Comparison of ENCODE assay signal across 22 cellular contexts in genomic region chr10:25557136-25557535, GRCh38.
"Had no signal": no experiment of that assay in that cellular context is flagged by ENCODE, and none has a peak within 500 bp of the region (broad histone marks: within the 10 kb centered on the region; RNA-seq: fewer than 3 reads in every experiment).

No MANE protein-coding gene starts in this region.

- H3K27ac ChIP-seq: body of pancreas, heart left ventricle, right atrium auricular region, skin epidermis, transverse colon had no signal

- H3K27me3 Mint-ChIP-seq: activated naive CD4-positive, alpha-beta T cell treated with anti-CD3 and anti-CD28 coated beads, Interleukin-2, amount 10 ng/mL, durations not matched to agents 7 days and 5 days; central memory CD8-positive, alpha-beta T cell; naive thymus-derived CD8-positive, alpha-beta T cell; progenitor cell of endocrine pancreas had no signal

- ATAC-seq: body of pancreas; heart left ventricle; mucosa of descending colon; naive thymus-derived CD8-positive, alpha-beta T cell; stimulated activated naive CD8-positive, alpha-beta T cell treated with anti-CD3 and anti-CD28 coated beads, Interleukin-15, Interleukin-2, amounts not matched to agents 100 U/mL and 50 U/mL, for 24 hours had no signal

- H3K9me3 ChIP-seq: body of pancreas, heart left ventricle, mucosa of descending colon, right atrium auricular region, SK-N-SH, transverse colon had no signal

- H3K4me3 ChIP-seq: body of pancreas, heart left ventricle, lung, mucosa of descending colon, right atrium auricular region, skin epidermis, transverse colon had no signal

- H3K27ac Mint-ChIP-seq: activated naive CD4-positive, alpha-beta T cell treated with anti-CD3 and anti-CD28 coated beads, Interleukin-2, amount 10 ng/mL, durations not matched to agents 7 days and 5 days; naive thymus-derived CD8-positive, alpha-beta T cell; progenitor cell of endocrine pancreas had no signal

- H3K4me3 Mint-ChIP-seq: activated naive CD4-positive, alpha-beta T cell treated with anti-CD3 and anti-CD28 coated beads, Interleukin-2, amount 10 ng/mL, durations not matched to agents 7 days and 5 days; central memory CD8-positive, alpha-beta T cell; naive thymus-derived CD8-positive, alpha-beta T cell had no signal

- H3K9me3 Mint-ChIP-seq: activated naive CD4-positive, alpha-beta T cell treated with anti-CD3 and anti-CD28 coated beads, Interleukin-2, amount 10 ng/mL, durations not matched to agents 7 days and 5 days; naive thymus-derived CD8-positive, alpha-beta T cell had no signal

- H3K27me3 ChIP-seq: body of pancreas, heart left ventricle, right atrium auricular region, transverse colon had no signal

- H3K36me3 ChIP-seq: heart left ventricle, right atrium auricular region, transverse colon had no signal

- H3K36me3 Mint-ChIP-seq: activated naive CD4-positive, alpha-beta T cell treated with anti-CD3 and anti-CD28 coated beads, Interleukin-2, amount 10 ng/mL, durations not matched to agents 7 days and 5 days; naive thymus-derived CD8-positive, alpha-beta T cell had no signal

- H3K4me1 ChIP-seq: body of pancreas, heart left ventricle, right atrium auricular region, transverse colon had no signal

- H3K9ac ChIP-seq: SK-N-SH had no signal

- DNase-seq: activated CD4-positive, alpha-beta T cell treated with anti-CD3 and anti-CD28 coated beads, Interleukin-2, amount 50 U/mL, for 48 hours; activated CD4-positive, CD25-positive, alpha-beta regulatory T cell treated with anti-CD3 and anti-CD28 coated beads, Interleukin-2, amount 50 U/mL, for 72 hours; activated naive CD4-positive, alpha-beta T cell treated with anti-CD3 and anti-CD28 coated beads, Interleukin-2, amount 10 ng/mL, durations not matched to agents 7 days and 5 days; activated T-cell treated with anti-CD3 and anti-CD28 coated beads, Interleukin-2, amount 50 U/mL, for 1 hour; body of pancreas; cortex of kidney; effector CD8-positive, alpha-beta T cell; heart left ventricle; left cardiac atrium; mucosa of descending colon; naive thymus-derived CD8-positive, alpha-beta T cell; SK-N-SH; stimulated activated CD4-positive, alpha-beta T cell treated with anti-CD3 and anti-CD28 coated beads, Interleukin-4, amount 100 ng/mL, for 4 hours; stimulated activated CD8-positive, alpha-beta memory T cell treated with anti-CD3 and anti-CD28 coated beads, Interleukin-4, amount 100 ng/mL, for 48 hours; stimulated activated naive CD8-positive, alpha-beta T cell treated with anti-CD3 and anti-CD28 coated beads, Interleukin-15, Interleukin-2, amounts not matched to agents 100 U/mL and 50 U/mL, for 24 hours; T-helper 1 cell; transverse colon had no signal

- H3K4me1 Mint-ChIP-seq: activated naive CD4-positive, alpha-beta T cell treated with anti-CD3 and anti-CD28 coated beads, Interleukin-2, amount 10 ng/mL, durations not matched to agents 7 days and 5 days; central memory CD8-positive, alpha-beta T cell; naive thymus-derived CD8-positive, alpha-beta T cell had no signal

- H3K4me2 ChIP-seq: SK-N-SH had no signal
